ENCODE assay signal across 1 cellular context in genomic region chr10:75430000-75430763, GRCh38.
TF ChIP-seq lines count a peak whose summit lies in the region.

No MANE protein-coding gene starts in this region.

TF ChIP-seq in K562, 482 proteins besides CTCF, POLR2A, EP300 and RAD21 (continued from another document and continues in another):
- TF ChIP-seq, protein P1, sequence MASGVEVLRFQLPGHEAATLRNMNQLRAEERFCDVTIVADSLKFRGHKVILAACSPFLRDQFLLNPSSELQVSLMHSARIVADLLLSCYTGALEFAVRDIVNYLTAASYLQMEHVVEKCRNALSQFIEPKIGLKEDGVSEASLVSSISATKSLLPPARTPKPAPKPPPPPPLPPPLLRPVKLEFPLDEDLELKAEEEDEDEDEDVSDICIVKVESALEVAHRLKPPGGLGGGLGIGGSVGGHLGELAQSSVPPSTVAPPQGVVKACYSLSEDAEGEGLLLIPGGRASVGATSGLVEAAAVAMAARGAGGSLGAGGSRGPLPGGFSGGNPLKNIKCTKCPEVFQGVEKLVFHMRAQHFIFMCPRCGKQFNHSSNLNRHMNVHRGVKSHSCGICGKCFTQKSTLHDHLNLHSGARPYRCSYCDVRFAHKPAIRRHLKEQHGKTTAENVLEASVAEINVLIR (CRISPR knock-in tag; IDR thresholded peaks at IDR 0.05): no peak
- TF ChIP-seq ILF3 (IDR thresholded peaks at IDR 0.05; ENCODE audit: borderline replicate concordance) (no peak), TEAD4 (IDR thresholded peaks at IDR 0.05; ENCODE audit: low read length) (no peak; the same call in 1 of the 2 replicates), TEAD4 (CRISPR knock-in tag; IDR thresholded peaks at IDR 0.05; ENCODE audit: borderline replicate concordance) (no peak), ZNF766 (CRISPR knock-in tag; conservative IDR thresholded peaks at IDR 0.05) (0 out of 2 replicates have a peak, but pooled peaks have one; percentile 21), ZNF518B (CRISPR knock-in tag; IDR thresholded peaks at IDR 0.05) (no peak), FOXP1 (CRISPR knock-in tag; IDR thresholded peaks at IDR 0.05) (no peak), FIP1L1 (IDR thresholded peaks at IDR 0.05; ENCODE audit: low read depth, low read length, poor library complexity, severe bottlenecking) (no peak), POLR2AphosphoS2 (IDR thresholded peaks at IDR 0.05; ENCODE audit: low read length) (no peak), ZNF699 (CRISPR knock-in tag; IDR thresholded peaks at IDR 0.05; ENCODE audit: insufficient replicate concordance) (no peak), AFF1 (IDR thresholded peaks at IDR 0.05; ENCODE audit: low read depth in 1 of 2, partially characterized antibody in 2 of 2) (peak in 1 of 2 experiments; percentile 52), NFIX (CRISPR knock-in tag; IDR thresholded peaks at IDR 0.05; ENCODE audit: low read depth) (no peak), DEAF1 (CRISPR knock-in tag; IDR thresholded peaks at IDR 0.05) (no peak), FOXM1 (IDR thresholded peaks at IDR 0.05; ENCODE audit: low read depth) (no peak), FOXM1 (CRISPR knock-in tag; IDR thresholded peaks at IDR 0.05; ENCODE audit: low read depth) (no peak), HNRNPLL (IDR thresholded peaks at IDR 0.05; ENCODE audit: low read depth, low read length, poor library complexity, severe bottlenecking) (no peak), EGR1 (conservative IDR thresholded peaks at IDR 0.05) (no peak), KLF16 (IDR thresholded peaks at IDR 0.05) (no peak), KAT7 (CRISPR knock-in tag; IDR thresholded peaks at IDR 0.05; ENCODE audit: borderline replicate concordance) (no peak), TCF7 (IDR thresholded peaks at IDR 0.05; ENCODE audit: borderline replicate concordance) (peak; percentile 73; the same call in 1 of the 2 replicates), NONO (IDR thresholded peaks at IDR 0.05; ENCODE audit: low read depth in 2 of 2, low read length in 1 of 2) (no peak), ZBTB40 (IDR thresholded peaks at IDR 0.05) (no peak), ZBTB40 (CRISPR knock-in tag; IDR thresholded peaks at IDR 0.05) (no peak), ZNF644 (tag; IDR thresholded peaks at IDR 0.05; ENCODE audit: low read depth) (no peak), ZNF316 (IDR thresholded peaks at IDR 0.05) (no peak), ZKSCAN8 (CRISPR knock-in tag; IDR thresholded peaks at IDR 0.05) (no peak; the same call in 1 of the 2 replicates), GATA2 (CRISPR knock-in tag; IDR thresholded peaks at IDR 0.05) (no peak), ZNF695 (CRISPR knock-in tag; IDR thresholded peaks at IDR 0.05) (no peak)
- TF ChIP-seq, protein P2, sequence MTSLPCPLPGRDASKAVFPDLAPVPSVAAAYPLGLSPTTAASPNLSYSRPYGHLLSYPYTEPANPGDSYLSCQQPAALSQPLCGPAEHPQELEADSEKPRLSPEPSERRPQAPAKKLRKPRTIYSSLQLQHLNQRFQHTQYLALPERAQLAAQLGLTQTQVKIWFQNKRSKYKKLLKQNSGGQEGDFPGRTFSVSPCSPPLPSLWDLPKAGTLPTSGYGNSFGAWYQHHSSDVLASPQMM (CRISPR knock-in tag; IDR thresholded peaks at IDR 0.05): no peak
- TF ChIP-seq, protein P3, sequence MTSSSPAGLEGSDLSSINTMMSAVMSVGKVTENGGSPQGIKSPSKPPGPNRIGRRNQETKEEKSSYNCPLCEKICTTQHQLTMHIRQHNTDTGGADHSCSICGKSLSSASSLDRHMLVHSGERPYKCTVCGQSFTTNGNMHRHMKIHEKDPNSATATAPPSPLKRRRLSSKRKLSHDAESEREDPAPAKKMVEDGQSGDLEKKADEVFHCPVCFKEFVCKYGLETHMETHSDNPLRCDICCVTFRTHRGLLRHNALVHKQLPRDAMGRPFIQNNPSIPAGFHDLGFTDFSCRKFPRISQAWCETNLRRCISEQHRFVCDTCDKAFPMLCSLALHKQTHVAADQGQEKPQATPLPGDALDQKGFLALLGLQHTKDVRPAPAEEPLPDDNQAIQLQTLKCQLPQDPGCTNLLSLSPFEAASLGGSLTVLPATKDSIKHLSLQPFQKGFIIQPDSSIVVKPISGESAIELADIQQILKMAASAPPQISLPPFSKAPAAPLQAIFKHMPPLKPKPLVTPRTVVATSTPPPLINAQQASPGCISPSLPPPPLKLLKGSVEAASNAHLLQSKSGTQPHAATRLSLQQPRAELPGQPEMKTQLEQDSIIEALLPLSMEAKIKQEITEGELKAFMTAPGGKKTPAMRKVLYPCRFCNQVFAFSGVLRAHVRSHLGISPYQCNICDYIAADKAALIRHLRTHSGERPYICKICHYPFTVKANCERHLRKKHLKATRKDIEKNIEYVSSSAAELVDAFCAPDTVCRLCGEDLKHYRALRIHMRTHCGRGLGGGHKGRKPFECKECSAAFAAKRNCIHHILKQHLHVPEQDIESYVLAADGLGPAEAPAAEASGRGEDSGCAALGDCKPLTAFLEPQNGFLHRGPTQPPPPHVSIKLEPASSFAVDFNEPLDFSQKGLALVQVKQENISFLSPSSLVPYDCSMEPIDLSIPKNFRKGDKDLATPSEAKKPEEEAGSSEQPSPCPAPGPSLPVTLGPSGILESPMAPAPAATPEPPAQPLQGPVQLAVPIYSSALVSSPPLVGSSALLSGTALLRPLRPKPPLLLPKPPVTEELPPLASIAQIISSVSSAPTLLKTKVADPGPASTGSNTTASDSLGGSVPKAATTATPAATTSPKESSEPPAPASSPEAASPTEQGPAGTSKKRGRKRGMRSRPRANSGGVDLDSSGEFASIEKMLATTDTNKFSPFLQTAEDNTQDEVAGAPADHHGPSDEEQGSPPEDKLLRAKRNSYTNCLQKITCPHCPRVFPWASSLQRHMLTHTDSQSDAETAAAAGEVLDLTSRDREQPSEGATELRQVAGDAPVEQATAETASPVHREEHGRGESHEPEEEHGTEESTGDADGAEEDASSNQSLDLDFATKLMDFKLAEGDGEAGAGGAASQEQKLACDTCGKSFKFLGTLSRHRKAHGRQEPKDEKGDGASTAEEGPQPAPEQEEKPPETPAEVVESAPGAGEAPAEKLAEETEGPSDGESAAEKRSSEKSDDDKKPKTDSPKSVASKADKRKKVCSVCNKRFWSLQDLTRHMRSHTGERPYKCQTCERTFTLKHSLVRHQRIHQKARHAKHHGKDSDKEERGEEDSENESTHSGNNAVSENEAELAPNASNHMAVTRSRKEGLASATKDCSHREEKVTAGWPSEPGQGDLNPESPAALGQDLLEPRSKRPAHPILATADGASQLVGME (CRISPR knock-in tag; IDR thresholded peaks at IDR 0.05): 0 out of 2 replicates have a peak, but pooled peaks have one; percentile 34
